ENCODE assay signal across 9 cellular contexts in genomic region chr6:69719602-69720193, GRCh38.
DNase-seq lines count a peak whose midpoint lies in the region; ATAC-seq and TF ChIP-seq lines count a peak whose summit lies in the region.
"Had no signal": no experiment of that assay in that cellular context is flagged by ENCODE, and none has a peak within 500 bp of the region (broad histone marks: within the 10 kb centered on the region; RNA-seq: fewer than 3 reads in every experiment).

No MANE protein-coding gene starts in this region.

- DNase-seq in DMS53 treated with DMSO at 0.1 percent for 48 hours (lab: John Stamatoyannopoulos, UW; ENCODE audit: unreplicated experiment): peak; percentile 25
- peak; percentile 41 for DNase-seq in LHCN-M2 (ENCODE audit: low read depth)
- DNase-seq in brain microvascular endothelial cell: peak; percentile 42
- DNase-seq in progenitor cell of endocrine pancreas (ENCODE audit: low spot score, unreplicated experiment): no peak
- DNase-seq in stimulated activated CD4-positive, alpha-beta T cell treated with anti-CD3 and anti-CD28 coated beads, Interleukin-1b, Interleukin-23, amount 100 ng/mL, for 48 hours: no peak
- DNase-seq in GDM1 (lab: John Stamatoyannopoulos, UW): no peak
- no peak for DNase-seq in activated T-cell treated with anti-CD3 and anti-CD28 coated beads for 4 hours

- in situ Hi-C loops in brain microvascular endothelial cell (cut with HindIII; ENCODE audit: low pct_ligation_motif_present, low sequenced_read_pairs): no loop called here

- no peaks in the 10 kb centered on the region for H3K4me1 Mint-ChIP-seq in progenitor cell of endocrine pancreas (ENCODE audit: low read depth)

- H3K9me3 Mint-ChIP-seq in progenitor cell of endocrine pancreas (ENCODE audit: low read depth): peaks cover 21% of the 10 kb centered on the region

- no peaks in the 10 kb centered on the region for H3K27me3 Mint-ChIP-seq in progenitor cell of endocrine pancreas

- no peak overlapping the region for H3K27ac ChIP-seq in brain microvascular endothelial cell
- H3K27ac ChIP-seq: parathyroid adenoma had no signal

- H3K4me3 Mint-ChIP-seq in progenitor cell of endocrine pancreas (ENCODE audit: low read depth): no peak overlapping the region

- H3K4me3 ChIP-seq in brain microvascular endothelial cell (ENCODE audit: low read depth, low read length): no peak overlapping the region

- H3K36me3 Mint-ChIP-seq in progenitor cell of endocrine pancreas (ENCODE audit: insufficient read depth): peaks cover 27% of the 10 kb centered on the region

- peak; percentile 59 for TF ChIP-seq CTCF in brain microvascular endothelial cell (IDR thresholded peaks at IDR 0.05; ENCODE audit: low read depth, low read length, missing control alignments)
- peak; percentile 53 for TF ChIP-seq CTCF in progenitor cell of endocrine pancreas (IDR thresholded peaks at IDR 0.05; ENCODE audit: unreplicated experiment)

- H3K27me3 ChIP-seq in brain microvascular endothelial cell (replicated peaks): no peaks in the 10 kb centered on the region

- ATAC-seq in GM21367 (IDR thresholded peaks at IDR 0.05; ENCODE audit: unreplicated experiment): peak; percentile 79

- no peaks in the 10 kb centered on the region for H3K36me3 ChIP-seq in brain microvascular endothelial cell (replicated peaks)

- no peak overlapping the region for H3K27ac Mint-ChIP-seq in progenitor cell of endocrine pancreas

Comparison
In these comparisons a context has a peak if more than half of its experiments do, and no peak if none do; other contexts are left out.
1. DNase-seq: peak in DMS53 treated with DMSO at 0.1 percent for 48 hours (single experiment), LHCN-M2 (single experiment) and brain microvascular endothelial cell (single experiment); none in progenitor cell of endocrine pancreas (single experiment), stimulated activated CD4-positive, alpha-beta T cell treated with anti-CD3 and anti-CD28 coated beads, Interleukin-1b, Interleukin-23, amount 100 ng/mL, for 48 hours (single experiment), GDM1 (single experiment) and activated T-cell treated with anti-CD3 and anti-CD28 coated beads for 4 hours (single experiment).